Comparison of ENCODE assay signal across 1 cellular context in the genomic region with DNA sequence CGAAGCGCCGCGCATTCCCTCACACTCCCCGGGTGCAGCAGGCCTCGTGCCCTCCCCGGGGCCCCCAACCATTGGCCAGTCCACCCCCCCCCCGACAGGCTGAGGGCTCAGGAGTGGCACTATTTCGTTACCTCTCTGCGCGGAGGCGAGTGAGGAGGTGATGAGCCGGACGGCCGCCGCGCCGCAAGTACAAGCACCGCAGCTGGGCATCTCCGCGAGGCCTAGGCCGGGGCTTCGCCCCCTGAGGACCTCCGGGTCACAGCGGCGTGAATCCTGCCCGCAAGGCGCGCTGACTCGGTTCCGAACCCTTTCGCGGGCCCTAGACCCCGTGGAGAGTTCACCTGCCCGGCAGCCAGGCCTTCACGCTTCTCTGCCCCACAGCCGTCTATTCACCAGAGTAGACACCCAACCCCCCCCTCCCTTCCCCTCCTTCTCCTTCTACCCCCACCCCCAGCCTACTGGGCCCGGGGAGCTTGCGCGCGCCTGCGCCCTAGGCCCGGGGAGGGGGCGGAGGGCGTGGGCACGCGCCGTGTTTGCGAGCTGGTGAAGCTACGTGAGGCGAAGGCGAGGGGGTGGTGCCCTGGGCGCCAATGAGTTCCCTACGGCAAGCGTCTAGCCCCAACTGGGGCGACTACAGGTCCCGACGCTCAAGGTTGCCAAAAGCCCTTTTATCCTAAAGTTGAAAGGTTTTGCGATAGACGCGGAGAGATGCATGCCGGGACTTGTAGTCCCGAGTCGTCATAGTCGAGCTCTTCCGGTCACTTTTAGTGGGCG.
A peak's percentile ranks its signal among the peaks of the same experiment; 100 is the strongest.
TF ChIP-seq lines count a peak whose summit lies in the region.

A gene (minus strand): TSS at position 399 of the 774 bp plus-strand sequence. CDS start 189 bp downstream, at position 210.

TF ChIP-seq in GM12878, 131 proteins besides CTCF, POLR2A, EP300 and RAD21 (continued from another document):
- TF ChIP-seq, protein P1, sequence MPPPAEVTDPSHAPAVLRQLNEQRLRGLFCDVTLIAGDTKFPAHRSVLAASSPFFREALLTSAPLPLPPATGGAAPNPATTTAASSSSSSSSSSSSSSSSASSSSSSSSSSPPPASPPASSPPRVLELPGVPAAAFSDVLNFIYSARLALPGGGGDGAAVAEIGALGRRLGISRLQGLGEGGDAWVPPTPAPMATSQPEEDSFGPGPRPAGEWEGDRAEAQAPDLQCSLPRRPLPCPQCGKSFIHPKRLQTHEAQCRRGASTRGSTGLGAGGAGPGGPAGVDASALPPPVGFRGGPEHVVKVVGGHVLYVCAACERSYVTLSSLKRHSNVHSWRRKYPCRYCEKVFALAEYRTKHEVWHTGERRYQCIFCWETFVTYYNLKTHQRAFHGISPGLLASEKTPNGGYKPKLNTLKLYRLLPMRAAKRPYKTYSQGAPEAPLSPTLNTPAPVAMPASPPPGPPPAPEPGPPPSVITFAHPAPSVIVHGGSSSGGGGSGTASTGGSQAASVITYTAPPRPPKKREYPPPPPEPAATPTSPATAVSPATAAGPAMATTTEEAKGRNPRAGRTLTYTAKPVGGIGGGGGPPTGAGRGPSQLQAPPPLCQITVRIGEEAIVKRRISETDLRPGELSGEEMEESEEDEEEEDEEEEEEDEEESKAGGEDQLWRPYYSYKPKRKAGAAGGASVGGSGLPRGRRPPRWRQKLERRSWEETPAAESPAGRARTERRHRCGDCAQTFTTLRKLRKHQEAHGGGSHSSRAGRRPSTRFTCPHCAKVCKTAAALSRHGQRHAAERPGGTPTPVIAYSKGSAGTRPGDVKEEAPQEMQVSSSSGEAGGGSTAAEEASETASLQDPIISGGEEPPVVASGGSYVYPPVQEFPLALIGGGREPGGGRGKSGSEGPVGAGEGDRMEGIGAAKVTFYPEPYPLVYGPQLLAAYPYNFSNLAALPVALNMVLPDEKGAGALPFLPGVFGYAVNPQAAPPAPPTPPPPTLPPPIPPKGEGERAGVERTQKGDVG (CRISPR knock-in tag; IDR thresholded peaks at IDR 0.05) = no peak
- TF ChIP-seq BRCA1 (IDR thresholded peaks at IDR 0.05; ENCODE audit: low read depth, low read length) = no peak
- TF ChIP-seq NR2F1 (conservative IDR thresholded peaks at IDR 0.05) = peak; percentile 22
- TF ChIP-seq SIX5 (IDR thresholded peaks at IDR 0.05; ENCODE audit: low read depth, low read length, severe bottlenecking) = peak; percentile 83
- TF ChIP-seq STAT1 (conservative IDR thresholded peaks at IDR 0.05) = no peak
- no peak for TF ChIP-seq CHD1 (IDR thresholded peaks at IDR 0.05; ENCODE audit: low read depth, low read length)
- peak; percentile 78 for TF ChIP-seq POLR2AphosphoS5 (IDR thresholded peaks at IDR 0.05; ENCODE audit: low read length)
- no peak for TF ChIP-seq SMC3 (IDR thresholded peaks at IDR 0.05; ENCODE audit: borderline replicate concordance, low read length)
- TF ChIP-seq NRF1 (conservative IDR thresholded peaks at IDR 0.05; ENCODE audit: low read depth, low read length) = peak; percentile 56
- TF ChIP-seq KLF5 (IDR thresholded peaks at IDR 0.05; ENCODE audit: partially characterized antibody) = no peak
- no peak for TF ChIP-seq NR2C2 (IDR thresholded peaks at IDR 0.05; ENCODE audit: borderline replicate concordance, control insufficient read depth, insufficient read length, low read depth)
- peak; percentile 85 for TF ChIP-seq CREM (IDR thresholded peaks at IDR 0.05; ENCODE audit: low read depth)
- TF ChIP-seq PML (IDR thresholded peaks at IDR 0.05; ENCODE audit: low read length) = 0 out of 2 replicates have a peak, but pooled peaks have one; percentile 34
- no peak for TF ChIP-seq NFYA (IDR thresholded peaks at IDR 0.05; ENCODE audit: borderline replicate concordance, low read depth, low read length)
- TF ChIP-seq SP1 (IDR thresholded peaks at IDR 0.05; ENCODE audit: low read depth, low read length) = peak; percentile 11
- no peak for TF ChIP-seq RBBP5 (conservative IDR thresholded peaks at IDR 0.05)
- no peak for TF ChIP-seq CEBPB (IDR thresholded peaks at IDR 0.05; ENCODE audit: borderline replicate concordance in 1 of 2, low read depth in 2 of 2, low read length in 2 of 2)
- TF ChIP-seq DPF2 (IDR thresholded peaks at IDR 0.05) = no peak; the same call in 1 of the 2 replicates
- TF ChIP-seq, protein P2, sequence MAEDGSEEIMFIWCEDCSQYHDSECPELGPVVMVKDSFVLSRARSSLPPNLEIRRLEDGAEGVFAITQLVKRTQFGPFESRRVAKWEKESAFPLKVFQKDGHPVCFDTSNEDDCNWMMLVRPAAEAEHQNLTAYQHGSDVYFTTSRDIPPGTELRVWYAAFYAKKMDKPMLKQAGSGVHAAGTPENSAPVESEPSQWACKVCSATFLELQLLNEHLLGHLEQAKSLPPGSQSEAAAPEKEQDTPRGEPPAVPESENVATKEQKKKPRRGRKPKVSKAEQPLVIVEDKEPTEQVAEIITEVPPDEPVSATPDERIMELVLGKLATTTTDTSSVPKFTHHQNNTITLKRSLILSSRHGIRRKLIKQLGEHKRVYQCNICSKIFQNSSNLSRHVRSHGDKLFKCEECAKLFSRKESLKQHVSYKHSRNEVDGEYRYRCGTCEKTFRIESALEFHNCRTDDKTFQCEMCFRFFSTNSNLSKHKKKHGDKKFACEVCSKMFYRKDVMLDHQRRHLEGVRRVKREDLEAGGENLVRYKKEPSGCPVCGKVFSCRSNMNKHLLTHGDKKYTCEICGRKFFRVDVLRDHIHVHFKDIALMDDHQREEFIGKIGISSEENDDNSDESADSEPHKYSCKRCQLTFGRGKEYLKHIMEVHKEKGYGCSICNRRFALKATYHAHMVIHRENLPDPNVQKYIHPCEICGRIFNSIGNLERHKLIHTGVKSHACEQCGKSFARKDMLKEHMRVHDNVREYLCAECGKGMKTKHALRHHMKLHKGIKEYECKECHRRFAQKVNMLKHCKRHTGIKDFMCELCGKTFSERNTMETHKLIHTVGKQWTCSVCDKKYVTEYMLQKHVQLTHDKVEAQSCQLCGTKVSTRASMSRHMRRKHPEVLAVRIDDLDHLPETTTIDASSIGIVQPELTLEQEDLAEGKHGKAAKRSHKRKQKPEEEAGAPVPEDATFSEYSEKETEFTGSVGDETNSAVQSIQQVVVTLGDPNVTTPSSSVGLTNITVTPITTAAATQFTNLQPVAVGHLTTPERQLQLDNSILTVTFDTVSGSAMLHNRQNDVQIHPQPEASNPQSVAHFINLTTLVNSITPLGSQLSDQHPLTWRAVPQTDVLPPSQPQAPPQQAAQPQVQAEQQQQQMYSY (CRISPR knock-in tag; IDR thresholded peaks at IDR 0.05) = no peak
- TF ChIP-seq MXI1 (IDR thresholded peaks at IDR 0.05; ENCODE audit: low read depth, low read length) = peak; percentile 63
- TF ChIP-seq MYC (IDR thresholded peaks at IDR 0.05; ENCODE audit: insufficient read depth, insufficient read length, insufficient replicate concordance, low read length, severe bottlenecking) = no peak
- no peak for TF ChIP-seq CBX3 (IDR thresholded peaks at IDR 0.05; ENCODE audit: borderline replicate concordance, low read depth)
- TF ChIP-seq SRF (IDR thresholded peaks at IDR 0.05; ENCODE audit: low read depth in 2 of 2, low read length in 2 of 2) = no peak
- no peak for TF ChIP-seq NFXL1 (IDR thresholded peaks at IDR 0.05; ENCODE audit: borderline replicate concordance)
- TF ChIP-seq TCF12 (IDR thresholded peaks at IDR 0.05; ENCODE audit: low read depth, low read length) = 0 out of 2 replicates have a peak, but pooled peaks have one; percentile 20
- peak; percentile 9; the same call in 1 of the 2 replicates for TF ChIP-seq SIN3A (IDR thresholded peaks at IDR 0.05; ENCODE audit: low read depth, low read length)
- TF ChIP-seq FOXM1 (IDR thresholded peaks at IDR 0.05; ENCODE audit: low read depth, low read length) = no peak
- TF ChIP-seq ZNF622 (IDR thresholded peaks at IDR 0.05) = no peak
- TF ChIP-seq, protein P3, sequence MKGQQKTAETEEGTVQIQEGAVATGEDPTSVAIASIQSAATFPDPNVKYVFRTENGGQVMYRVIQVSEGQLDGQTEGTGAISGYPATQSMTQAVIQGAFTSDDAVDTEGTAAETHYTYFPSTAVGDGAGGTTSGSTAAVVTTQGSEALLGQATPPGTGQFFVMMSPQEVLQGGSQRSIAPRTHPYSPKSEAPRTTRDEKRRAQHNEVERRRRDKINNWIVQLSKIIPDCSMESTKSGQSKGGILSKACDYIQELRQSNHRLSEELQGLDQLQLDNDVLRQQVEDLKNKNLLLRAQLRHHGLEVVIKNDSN (IDR thresholded peaks at IDR 0.05; ENCODE audit: borderline replicate concordance, extremely low read length, insufficient read depth, low read depth, low read length) = no peak
- no peak for TF ChIP-seq CBX5 (IDR thresholded peaks at IDR 0.05; ENCODE audit: low read depth)
- no peak for TF ChIP-seq RFX5 (IDR thresholded peaks at IDR 0.05; ENCODE audit: low read depth, low read length)
- TF ChIP-seq EGR1 (IDR thresholded peaks at IDR 0.05; ENCODE audit: borderline replicate concordance in 1 of 2, low read depth in 2 of 2, low read length in 2 of 2) = peak in 1 of 2 experiments; percentile 99; a peak in 2 of 3 replicates
- TF ChIP-seq, protein P4, sequence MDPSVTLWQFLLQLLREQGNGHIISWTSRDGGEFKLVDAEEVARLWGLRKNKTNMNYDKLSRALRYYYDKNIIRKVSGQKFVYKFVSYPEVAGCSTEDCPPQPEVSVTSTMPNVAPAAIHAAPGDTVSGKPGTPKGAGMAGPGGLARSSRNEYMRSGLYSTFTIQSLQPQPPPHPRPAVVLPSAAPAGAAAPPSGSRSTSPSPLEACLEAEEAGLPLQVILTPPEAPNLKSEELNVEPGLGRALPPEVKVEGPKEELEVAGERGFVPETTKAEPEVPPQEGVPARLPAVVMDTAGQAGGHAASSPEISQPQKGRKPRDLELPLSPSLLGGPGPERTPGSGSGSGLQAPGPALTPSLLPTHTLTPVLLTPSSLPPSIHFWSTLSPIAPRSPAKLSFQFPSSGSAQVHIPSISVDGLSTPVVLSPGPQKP (IDR thresholded peaks at IDR 0.05; ENCODE audit: low read depth, low read length) = peak; percentile 22; the same call in 1 of the 2 replicates
- peak; percentile 85 for TF ChIP-seq IKZF1 (conservative IDR thresholded peaks at IDR 0.05)
TF ChIP-seq in GM12878: peak in this region for 46.
